In the genomic region with DNA sequence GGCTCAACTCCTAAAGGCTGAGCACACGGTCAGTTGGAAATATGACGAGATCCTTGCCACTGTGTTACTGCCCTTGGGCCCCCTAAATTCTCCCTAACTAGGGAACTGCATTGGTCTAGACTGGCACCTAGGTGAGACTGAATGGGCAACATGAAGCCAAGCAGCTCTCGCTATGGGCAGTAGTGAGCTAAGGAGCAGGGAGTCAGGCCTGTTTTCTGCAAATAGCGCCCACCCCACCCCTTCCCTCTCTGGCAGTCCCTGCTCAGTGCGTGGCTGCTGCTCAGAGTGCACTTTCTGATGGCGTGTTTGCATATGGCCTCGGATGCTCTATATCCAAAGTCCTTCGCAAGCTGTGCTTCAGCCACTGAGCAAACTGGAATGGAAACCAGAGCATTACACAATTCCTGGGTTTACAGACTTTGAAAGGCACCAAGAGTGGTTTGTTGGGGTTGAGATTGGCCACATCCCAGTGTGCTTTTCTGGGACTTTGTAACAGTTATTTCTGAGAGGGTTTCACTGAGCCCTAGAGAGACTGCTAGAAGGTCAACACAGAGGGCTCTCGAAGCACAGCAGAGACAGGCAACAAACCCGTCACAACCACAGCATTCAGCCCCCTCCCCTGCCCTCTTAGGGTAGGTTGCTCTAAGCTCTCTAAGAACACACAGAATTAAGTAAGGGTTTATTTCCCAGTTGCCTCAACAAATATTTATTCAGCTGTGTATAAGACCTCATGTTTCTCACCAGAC, we compare ENCODE assay signal across 19 cellular contexts.
"Had no signal": no experiment of that assay in that cellular context is flagged by ENCODE, and none has a peak within 500 bp of the region (broad histone marks: within the 10 kb centered on the region; RNA-seq: fewer than 3 reads in every experiment).

No MANE protein-coding gene starts in this region.

- H3K27ac ChIP-seq: foreskin keratinocyte, heart left ventricle, neural progenitor cell, right atrium auricular region had no signal

- DNase-seq: activated CD4-positive, alpha-beta T cell treated with anti-CD3 and anti-CD28 coated beads for 1 hour; activated CD4-positive, alpha-beta T cell treated with anti-CD3 and anti-CD28 coated beads, Interleukin-2, amount 50 U/mL, for 4 hours; activated naive CD4-positive, alpha-beta T cell; activated naive CD8-positive, alpha-beta T cell treated with anti-CD3 and anti-CD28 coated beads, Interleukin-2, amount 50 U/mL, for 24 hours; activated T-cell treated with anti-CD3 and anti-CD28 coated beads for 4 hours; aorta; effector memory CD4-positive, alpha-beta T cell; foreskin keratinocyte; heart left ventricle; mammary epithelial cell; naive B cell; small intestine; T-helper 1 cell; T1000 had no signal

- H3K36me3 ChIP-seq: heart left ventricle, neural progenitor cell, right atrium auricular region had no signal

- H3K4me1 ChIP-seq: foreskin keratinocyte, heart left ventricle, neural progenitor cell, right atrium auricular region had no signal

- H3K9me3 ChIP-seq: heart left ventricle, right atrium auricular region had no signal

- ATAC-seq: activated naive CD8-positive, alpha-beta T cell treated with anti-CD3 and anti-CD28 coated beads, Interleukin-2, amount 50 U/mL, for 24 hours; foreskin keratinocyte had no signal

- H3K4me3 ChIP-seq: heart left ventricle, neural progenitor cell, right atrium auricular region had no signal

- H2AFZ ChIP-seq: neural progenitor cell had no signal

- H3K4me2 ChIP-seq: neural progenitor cell had no signal

- H3K9me3 Mint-ChIP-seq: activated naive CD8-positive, alpha-beta T cell treated with anti-CD3 and anti-CD28 coated beads, Interleukin-2, amount 50 U/mL, for 24 hours; dendritic cell treated with granulocyte-macrophage colony-stimulating factor and Interleukin-4, amounts not matched to agents 40 ng/mL and 50 ng/mL, for 4 days; neural progenitor cell; stimulated activated naive CD8-positive, alpha-beta T cell treated with anti-CD3 and anti-CD28 coated beads, Interleukin-15, Interleukin-2, amounts not matched to agents 100 ng/mL and 50 ng/mL, for 24 hours had no signal

- H3K27me3 Mint-ChIP-seq: dendritic cell treated with granulocyte-macrophage colony-stimulating factor and Interleukin-4, amounts not matched to agents 40 ng/mL and 50 ng/mL, for 4 days; type B pancreatic cell had no signal

- H3K9ac ChIP-seq: neural progenitor cell had no signal

- H3K36me3 Mint-ChIP-seq: naive B cell, type B pancreatic cell had no signal

- H3K4me1 Mint-ChIP-seq: activated naive CD8-positive, alpha-beta T cell treated with anti-CD3 and anti-CD28 coated beads, Interleukin-2, amount 50 U/mL, for 24 hours; naive B cell; neural progenitor cell had no signal

- H3K4me3 Mint-ChIP-seq: activated naive CD8-positive, alpha-beta T cell treated with anti-CD3 and anti-CD28 coated beads, Interleukin-2, amount 50 U/mL, for 24 hours; dendritic cell treated with granulocyte-macrophage colony-stimulating factor and Interleukin-4, amounts not matched to agents 40 ng/mL and 50 ng/mL, for 4 days; naive B cell; neural progenitor cell; stimulated activated naive CD8-positive, alpha-beta T cell treated with anti-CD3 and anti-CD28 coated beads, Interleukin-15, Interleukin-2, amounts not matched to agents 100 ng/mL and 50 ng/mL, for 24 hours; type B pancreatic cell had no signal

- H3K27ac Mint-ChIP-seq: activated naive CD8-positive, alpha-beta T cell treated with anti-CD3 and anti-CD28 coated beads, Interleukin-2, amount 50 U/mL, for 24 hours; dendritic cell treated with granulocyte-macrophage colony-stimulating factor and Interleukin-4, amounts not matched to agents 40 ng/mL and 50 ng/mL, for 4 days; naive B cell; neural progenitor cell; stimulated activated naive CD8-positive, alpha-beta T cell treated with anti-CD3 and anti-CD28 coated beads, Interleukin-15, Interleukin-2, amounts not matched to agents 100 ng/mL and 50 ng/mL, for 24 hours; type B pancreatic cell had no signal

- H3K27me3 ChIP-seq: foreskin keratinocyte, neural progenitor cell, right atrium auricular region had no signal
